Comparison of ENCODE assay signal across 1 cellular context in the genomic region with DNA sequence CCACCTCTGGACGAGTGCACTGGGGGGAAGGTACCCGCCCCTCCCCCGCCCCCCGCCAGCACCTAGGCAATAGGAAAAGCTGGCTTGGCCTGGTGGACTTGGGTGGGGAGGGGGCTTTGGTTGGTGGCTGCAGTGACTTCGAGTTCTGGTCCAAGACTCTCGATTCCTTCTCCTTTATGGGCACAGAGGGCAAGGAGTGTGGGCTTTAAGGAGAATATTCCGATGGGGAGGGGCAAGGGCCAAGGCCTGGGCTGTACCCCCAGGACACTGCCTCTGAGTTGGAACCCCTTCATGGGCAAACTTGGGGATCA.
TF ChIP-seq lines count a peak whose summit lies in the region.

No MANE protein-coding gene starts in this region.

TF ChIP-seq in HepG2, 621 proteins besides CTCF, POLR2A, EP300 and RAD21:
- TF ChIP-seq MAZ (IDR thresholded peaks at IDR 0.05; ENCODE audit: borderline replicate concordance, low read depth, low read length) = no peak
- peak; percentile 17; the same call in 1 of the 2 replicates for TF ChIP-seq MAZ (CRISPR knock-in tag; IDR thresholded peaks at IDR 0.05; ENCODE audit: low read depth)
- 0 out of 2 replicates have a peak, but pooled peaks have one; percentile 6 for TF ChIP-seq THRA (CRISPR knock-in tag; IDR thresholded peaks at IDR 0.05; ENCODE audit: borderline replicate concordance)
- TF ChIP-seq, protein P1, sequence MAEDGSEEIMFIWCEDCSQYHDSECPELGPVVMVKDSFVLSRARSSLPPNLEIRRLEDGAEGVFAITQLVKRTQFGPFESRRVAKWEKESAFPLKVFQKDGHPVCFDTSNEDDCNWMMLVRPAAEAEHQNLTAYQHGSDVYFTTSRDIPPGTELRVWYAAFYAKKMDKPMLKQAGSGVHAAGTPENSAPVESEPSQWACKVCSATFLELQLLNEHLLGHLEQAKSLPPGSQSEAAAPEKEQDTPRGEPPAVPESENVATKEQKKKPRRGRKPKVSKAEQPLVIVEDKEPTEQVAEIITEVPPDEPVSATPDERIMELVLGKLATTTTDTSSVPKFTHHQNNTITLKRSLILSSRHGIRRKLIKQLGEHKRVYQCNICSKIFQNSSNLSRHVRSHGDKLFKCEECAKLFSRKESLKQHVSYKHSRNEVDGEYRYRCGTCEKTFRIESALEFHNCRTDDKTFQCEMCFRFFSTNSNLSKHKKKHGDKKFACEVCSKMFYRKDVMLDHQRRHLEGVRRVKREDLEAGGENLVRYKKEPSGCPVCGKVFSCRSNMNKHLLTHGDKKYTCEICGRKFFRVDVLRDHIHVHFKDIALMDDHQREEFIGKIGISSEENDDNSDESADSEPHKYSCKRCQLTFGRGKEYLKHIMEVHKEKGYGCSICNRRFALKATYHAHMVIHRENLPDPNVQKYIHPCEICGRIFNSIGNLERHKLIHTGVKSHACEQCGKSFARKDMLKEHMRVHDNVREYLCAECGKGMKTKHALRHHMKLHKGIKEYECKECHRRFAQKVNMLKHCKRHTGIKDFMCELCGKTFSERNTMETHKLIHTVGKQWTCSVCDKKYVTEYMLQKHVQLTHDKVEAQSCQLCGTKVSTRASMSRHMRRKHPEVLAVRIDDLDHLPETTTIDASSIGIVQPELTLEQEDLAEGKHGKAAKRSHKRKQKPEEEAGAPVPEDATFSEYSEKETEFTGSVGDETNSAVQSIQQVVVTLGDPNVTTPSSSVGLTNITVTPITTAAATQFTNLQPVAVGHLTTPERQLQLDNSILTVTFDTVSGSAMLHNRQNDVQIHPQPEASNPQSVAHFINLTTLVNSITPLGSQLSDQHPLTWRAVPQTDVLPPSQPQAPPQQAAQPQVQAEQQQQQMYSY (CRISPR knock-in tag; IDR thresholded peaks at IDR 0.05) = peak; percentile 78
- 0 out of 2 replicates have a peak, but pooled peaks have one; percentile 2 for TF ChIP-seq WIZ (CRISPR knock-in tag; IDR thresholded peaks at IDR 0.05)
- TF ChIP-seq SALL1 (CRISPR knock-in tag; IDR thresholded peaks at IDR 0.05) = 0 out of 2 replicates have a peak, but pooled peaks have one; percentile 4
- no peak for TF ChIP-seq ISX (CRISPR knock-in tag; conservative IDR thresholded peaks at IDR 0.05)
- 0 out of 2 replicates have a peak, but pooled peaks have one; percentile 7 for TF ChIP-seq ZNF619 (CRISPR knock-in tag; IDR thresholded peaks at IDR 0.05)
- no peak for TF ChIP-seq AGO1 (IDR thresholded peaks at IDR 0.05; ENCODE audit: low read depth, low read length, poor library complexity, severe bottlenecking)
- TF ChIP-seq ZZZ3 (CRISPR knock-in tag; IDR thresholded peaks at IDR 0.05; ENCODE audit: borderline replicate concordance) = 0 out of 2 replicates have a peak, but pooled peaks have one; percentile 14
- TF ChIP-seq ZNF343 (CRISPR knock-in tag; IDR thresholded peaks at IDR 0.05) = 0 out of 2 replicates have a peak, but pooled peaks have one; percentile 20
- TF ChIP-seq PHF20 (CRISPR knock-in tag; IDR thresholded peaks at IDR 0.05) = no peak
- peak; percentile 3; the same call in 1 of the 2 replicates for TF ChIP-seq ERF (CRISPR knock-in tag; IDR thresholded peaks at IDR 0.05)
